Comparison of ENCODE assay signal across 8 cellular contexts in genomic region chr12:93624595-93625294, GRCh38. TPM values are rescaled to one million over a fixed set of nuclear protein-coding genes. Genes with fewer than 3 reads are reported as not detected.
DNase-seq lines count a peak whose midpoint lies in the region; ATAC-seq and TF ChIP-seq lines count a peak whose summit lies in the region.

No MANE protein-coding gene starts in this region.

- ATAC-seq in GM21367 (IDR thresholded peaks at IDR 0.05; ENCODE audit: unreplicated experiment) (peak; percentile 53), HG03565 (IDR thresholded peaks at IDR 0.05; ENCODE audit: unreplicated experiment) (peak; percentile 84), left colon (no peak)

- DNase-seq in AG20443 (ENCODE audit: low spot score) = peak; percentile 83
- peak; percentile 93 for DNase-seq in epithelial cell of proximal tubule (ENCODE audit: low read depth)
- DNase-seq in NCI-H2029 (lab: John Stamatoyannopoulos, UW) = no peak
- no peak for DNase-seq in effector memory CD4-positive, alpha-beta T cell
- DNase-seq in left colon = no peak
- DNase-seq in NCI-H446 (lab: John Stamatoyannopoulos, UW) = no peak

- intact Hi-C loops in left colon (cut with DNase I, micrococcal nuclease) = no loop called here

- H3K27ac ChIP-seq in effector memory CD4-positive, alpha-beta T cell (ENCODE audit: insufficient read depth, low read length, poor library complexity, severe bottlenecking) = no peak overlapping the region

- H3K4me1 ChIP-seq in effector memory CD4-positive, alpha-beta T cell (ENCODE audit: control insufficient read depth, insufficient read depth, low read length, poor library complexity, severe bottlenecking) = no peaks in the 10 kb centered on the region

- no peaks in the 10 kb centered on the region for H3K9me3 ChIP-seq in effector memory CD4-positive, alpha-beta T cell (ENCODE audit: control insufficient read depth, low read length)

- no peak overlapping the region for H3K4me3 ChIP-seq in epithelial cell of proximal tubule (ENCODE audit: low read depth, low read length)
- no peak overlapping the region for H3K4me3 ChIP-seq in effector memory CD4-positive, alpha-beta T cell (ENCODE audit: insufficient read depth, low read depth, low read length, poor library complexity, severe bottlenecking)

- H3K36me3 ChIP-seq in effector memory CD4-positive, alpha-beta T cell (ENCODE audit: control insufficient read depth, insufficient read depth, low read length) = no peaks in the 10 kb centered on the region

- TF ChIP-seq CTCF in epithelial cell of proximal tubule (conservative IDR thresholded peaks at IDR 0.05; ENCODE audit: low read depth, low read length) = no peak

- H3K27me3 ChIP-seq in effector memory CD4-positive, alpha-beta T cell (replicated peaks; ENCODE audit: control insufficient read depth, insufficient read depth, low read length, poor library complexity, severe bottlenecking) = no peaks in the 10 kb centered on the region

RNA-seq across cellular contexts. Expression of gene SOCS2, which starts 52.3 kb away (rescaled TPM):
- 16.1 and 18.2 TPM in 2 replicates for total RNA-seq in epithelial cell of proximal tubule
- total RNA-seq in left colon = 10 to 100 TPM; 19.5 to 27.9 TPM

RNA-seq across cellular contexts. Expression of gene CRADD, which starts 52.4 kb away (rescaled TPM):
- 10.3 and 13.5 TPM in 2 replicates for total RNA-seq in epithelial cell of proximal tubule
- total RNA-seq in left colon = 10 to 100 TPM; 22.1 to 27.6 TPM

Comparison
In these comparisons a context has a peak if more than half of its experiments do, and no peak if none do; other contexts are left out.
1. DNase-seq: peak in AG20443 (single experiment) and epithelial cell of proximal tubule (single experiment); none in NCI-H2029 (single experiment), effector memory CD4-positive, alpha-beta T cell (0 of 3), left colon (0 of 2) and NCI-H446 (0 of 2).